ENCODE assay signal across 1 cellular context in genomic region chr2:38462121-38462634, GRCh38.
TF ChIP-seq lines count a peak whose summit lies in the region.

No MANE protein-coding gene starts in this region.

TF ChIP-seq in K562, 482 proteins besides CTCF, POLR2A, EP300 and RAD21 (continued from another document):
- TF ChIP-seq ATF3 (IDR thresholded peaks at IDR 0.05) (peak; percentile 65), ATF3 (CRISPR knock-in tag; conservative IDR thresholded peaks at IDR 0.05) (no peak), CTBP1 (IDR thresholded peaks at IDR 0.05; ENCODE audit: borderline replicate concordance) (0 out of 2 replicates have a peak, but pooled peaks have one; percentile 33), FOSL1 (tag; conservative IDR thresholded peaks at IDR 0.05) (peak; percentile 90), ZBTB1 (CRISPR knock-in tag; IDR thresholded peaks at IDR 0.05; ENCODE audit: borderline replicate concordance, low read depth) (0 out of 2 replicates have a peak, but pooled peaks have one; percentile 52), CREB1 (IDR thresholded peaks at IDR 0.05) (no peak), CREB1 (CRISPR knock-in tag; IDR thresholded peaks at IDR 0.05) (0 out of 2 replicates have a peak, but pooled peaks have one; percentile 25), RCOR1 (IDR thresholded peaks at IDR 0.05; ENCODE audit: borderline replicate concordance in 1 of 2, low read depth in 2 of 2, low read length in 2 of 2) (peak in 1 of 2 experiments; percentile 32; a peak in 1 of 4 replicates), CBFA2T3 (IDR thresholded peaks at IDR 0.05) (0 out of 2 replicates have a peak, but pooled peaks have one; percentile 18), JUN (IDR thresholded peaks at IDR 0.05; ENCODE audit: borderline replicate concordance, low read depth, low read length) (peak; percentile 46; the same call in 1 of the 2 replicates), JUN (CRISPR knock-in tag; IDR thresholded peaks at IDR 0.05; ENCODE audit: borderline replicate concordance) (no peak), TFAP4 (CRISPR knock-in tag; IDR thresholded peaks at IDR 0.05; ENCODE audit: borderline replicate concordance) (0 out of 2 replicates have a peak, but pooled peaks have one; percentile 30), NFIC (IDR thresholded peaks at IDR 0.05) (peak; percentile 53), TARDBP (IDR thresholded peaks at IDR 0.05) (no peak), CBFB (CRISPR knock-in tag; IDR thresholded peaks at IDR 0.05) (0 out of 2 replicates have a peak, but pooled peaks have one; percentile 57)
